Comparison of ENCODE assay signal across 1 cellular context in genomic region chr20:26167499-26167898, GRCh38.
TF ChIP-seq lines count a peak whose summit lies in the region.

No MANE protein-coding gene starts in this region.

TF ChIP-seq in SK-N-SH treated with all-trans-retinoic acid at 6 μM for 48 hours, 23 proteins besides CTCF, POLR2A, EP300 and RAD21 (continued from another document):
- no peak for TF ChIP-seq TOX (CRISPR knock-in tag; IDR thresholded peaks at IDR 0.05; ENCODE audit: borderline replicate concordance)
- no peak for TF ChIP-seq ZNF70 (CRISPR knock-in tag; IDR thresholded peaks at IDR 0.05)
- no peak for TF ChIP-seq CSRNP3 (CRISPR knock-in tag; IDR thresholded peaks at IDR 0.05)
- TF ChIP-seq ESRRG (CRISPR knock-in tag; IDR thresholded peaks at IDR 0.05) = no peak
- TF ChIP-seq RARB (CRISPR knock-in tag; IDR thresholded peaks at IDR 0.05) = no peak
- TF ChIP-seq ZC3H10 (CRISPR knock-in tag; IDR thresholded peaks at IDR 0.05) = no peak
- no peak for TF ChIP-seq CSDC2 (CRISPR knock-in tag; IDR thresholded peaks at IDR 0.05)
- TF ChIP-seq POU6F1 (CRISPR knock-in tag; IDR thresholded peaks at IDR 0.05; ENCODE audit: borderline replicate concordance, low read depth) = no peak
